In the genomic region with DNA sequence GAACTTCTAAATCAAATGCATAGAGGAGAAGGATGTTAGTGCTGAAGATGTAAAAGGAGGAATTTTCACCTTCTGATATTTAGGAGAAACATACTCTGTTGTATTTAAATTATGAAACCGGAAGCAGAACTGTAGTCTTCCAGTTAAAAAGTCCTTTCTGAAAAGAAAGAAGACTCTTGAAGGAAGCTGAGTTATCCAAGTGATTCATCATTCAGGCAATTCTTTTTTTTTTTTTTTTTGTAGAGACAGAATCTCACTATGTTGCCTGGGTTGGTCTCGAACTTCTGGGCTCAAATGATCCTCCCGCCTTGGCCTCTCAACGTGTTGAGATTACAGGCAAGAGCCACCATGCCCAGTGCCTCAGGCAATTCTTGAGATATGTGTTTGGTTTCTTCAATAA, we compare ENCODE assay signal across 21 cellular contexts.
"Had no signal": no experiment of that assay in that cellular context is flagged by ENCODE, and none has a peak within 500 bp of the region (broad histone marks: within the 10 kb centered on the region; RNA-seq: fewer than 3 reads in every experiment).

No MANE protein-coding gene starts in this region.

- H3K36me3 ChIP-seq: esophagus squamous epithelium, prostate gland, stomach, thyroid gland, vagina had no signal

- H3K9me3 ChIP-seq: esophagus squamous epithelium, prostate gland, stomach, thyroid gland, vagina had no signal

- FAIRE-seq: endothelial cell of umbilical vein had no signal

- H3K4me1 Mint-ChIP-seq: activated CD4-positive, alpha-beta T cell treated with anti-CD3 and anti-CD28 coated beads, Interleukin-2, amount 10 ng/mL, durations not matched to agents 24 days and 14 days; central memory CD8-positive, alpha-beta T cell; natural killer cell had no signal

- H3K27me3 ChIP-seq: esophagus squamous epithelium, stomach, thyroid gland, vagina had no signal

- H3K4me3 Mint-ChIP-seq: activated CD4-positive, alpha-beta T cell treated with anti-CD3 and anti-CD28 coated beads, Interleukin-2, amount 10 ng/mL, durations not matched to agents 24 days and 14 days; activated T-cell treated with anti-CD3 and anti-CD28 coated beads, Interleukin-2, amount 50 U/mL, for 72 hours; brain; central memory CD8-positive, alpha-beta T cell; natural killer cell had no signal

- DNase-seq: activated CD4-positive, alpha-beta T cell treated with anti-CD3 and anti-CD28 coated beads, Interleukin-2, amount 10 ng/mL, durations not matched to agents 24 days and 14 days; activated CD4-positive, CD25-positive, alpha-beta regulatory T cell; activated CD8-positive, alpha-beta memory T cell treated with anti-CD3 and anti-CD28 coated beads, Interleukin-2, amount 50 U/mL, for 48 hours; activated gamma-delta T cell; activated T-cell treated with anti-CD3 and anti-CD28 coated beads, Interleukin-2, amount 50 U/mL, for 72 hours; cortex of kidney; effector CD4-positive, alpha-beta T cell; esophagus squamous epithelium; foreskin melanocyte; natural killer cell; occipital lobe; right cardiac atrium; stimulated activated CD4-positive, alpha-beta T cell treated with anti-CD3 and anti-CD28 coated beads, Interleukin-1b, Interleukin-23, amount 100 ng/mL, for 48 hours; stomach; thyroid gland had no signal

- H3K27ac ChIP-seq: esophagus squamous epithelium, prostate gland, stomach, thyroid gland had no signal

- H3K4me1 ChIP-seq: prostate gland, thyroid gland had no signal

- H3K27ac Mint-ChIP-seq: activated CD4-positive, alpha-beta T cell treated with anti-CD3 and anti-CD28 coated beads, Interleukin-2, amount 10 ng/mL, durations not matched to agents 24 days and 14 days; activated naive CD4-positive, alpha-beta T cell treated with anti-CD3 and anti-CD28 coated beads, Interleukin-2, amount 50 U/mL, for 72 hours; activated T-cell treated with anti-CD3 and anti-CD28 coated beads, Interleukin-2, amount 50 U/mL, for 72 hours; natural killer cell had no signal

- H3K36me3 Mint-ChIP-seq: activated naive CD4-positive, alpha-beta T cell treated with anti-CD3 and anti-CD28 coated beads, Interleukin-2, amount 50 U/mL, for 72 hours; brain; natural killer cell had no signal

- ATAC-seq: activated naive CD4-positive, alpha-beta T cell treated with anti-CD3 and anti-CD28 coated beads, Interleukin-2, amount 50 U/mL, for 72 hours; activated T-cell treated with anti-CD3 and anti-CD28 coated beads, Interleukin-2, amount 50 U/mL, for 72 hours; natural killer cell; right cardiac atrium had no signal

- H3K27me3 Mint-ChIP-seq: brain had no signal

- H3K9me3 Mint-ChIP-seq: activated CD4-positive, alpha-beta T cell treated with anti-CD3 and anti-CD28 coated beads, Interleukin-2, amount 10 ng/mL, durations not matched to agents 24 days and 14 days; activated naive CD4-positive, alpha-beta T cell treated with anti-CD3 and anti-CD28 coated beads, Interleukin-2, amount 50 U/mL, for 72 hours; activated T-cell treated with anti-CD3 and anti-CD28 coated beads, Interleukin-2, amount 50 U/mL, for 72 hours; brain; central memory CD8-positive, alpha-beta T cell; natural killer cell had no signal

- H3K4me3 ChIP-seq: esophagus squamous epithelium, prostate gland, stomach, thyroid gland, vagina had no signal
